Comparison of ENCODE assay signal across 8 cellular contexts in the genomic region with DNA sequence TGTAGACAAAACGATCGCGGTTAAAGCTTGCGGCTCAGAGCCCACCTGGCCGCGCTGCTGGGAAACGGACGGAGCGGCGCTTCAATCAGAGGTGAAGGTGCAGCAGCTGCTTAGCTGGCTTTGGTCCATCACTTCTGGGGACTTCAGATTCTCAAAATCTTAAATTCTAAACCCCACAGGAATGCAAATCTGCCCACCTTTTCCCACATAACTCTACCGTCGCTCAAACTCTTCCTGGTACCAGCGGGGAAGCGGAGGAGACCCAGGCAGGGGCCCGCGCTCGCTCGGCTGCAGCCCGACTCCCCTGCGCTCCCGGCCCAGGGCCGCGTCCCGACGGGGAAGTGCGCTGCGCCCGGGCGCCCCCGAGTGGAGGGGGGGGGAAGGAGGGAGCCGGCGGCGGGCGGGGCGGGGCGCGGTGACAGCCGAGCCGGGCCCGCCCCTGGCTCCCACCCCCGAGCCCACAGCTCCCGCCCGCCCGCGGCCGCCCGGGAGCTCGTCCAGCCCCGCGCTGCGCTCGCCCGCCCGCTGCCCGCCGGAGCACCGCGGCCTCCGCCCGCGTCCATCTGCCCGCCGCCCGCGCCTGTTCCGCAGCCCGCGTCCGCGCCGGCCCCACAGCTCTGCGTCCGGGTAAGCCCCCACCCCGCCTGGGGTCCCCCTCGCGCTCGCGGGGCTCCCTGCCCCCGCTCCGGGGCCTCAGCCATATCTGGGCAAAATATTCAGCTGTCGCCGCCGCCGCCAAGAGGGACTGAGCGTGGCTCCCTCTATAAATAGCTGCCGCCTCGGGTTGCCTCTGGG. TPM values are rescaled to one million over a fixed set of nuclear protein-coding genes. Genes with fewer than 3 reads are reported as not detected.
DNase-seq lines count a peak whose midpoint lies in the region; ATAC-seq and TF ChIP-seq lines count a peak whose summit lies in the region.

TSS of gene TMOD1 (plus strand) at position 490 of the 795 bp plus-strand sequence. CDS start 22,523 bp downstream, outside the sequence.

- ATAC-seq in GM19438 (IDR thresholded peaks at IDR 0.05; ENCODE audit: low read depth, unreplicated experiment) (peak; percentile 62), HG03565 (IDR thresholded peaks at IDR 0.05; ENCODE audit: unreplicated experiment) (peak; percentile 41), heart left ventricle (peak; percentile 52 to 84 (median 68))
- ATAC-seq in activated naive CD4-positive, alpha-beta T cell treated with anti-CD3 and anti-CD28 coated beads, Interleukin-2, amount 50 U/mL, for 72 hours: peak; percentile 67 to 81

- H3K36me3 ChIP-seq in PC-9 (ENCODE audit: low read depth) (no peaks in the 10 kb centered on the region), heart left ventricle (peaks cover 0 to 8% (median 2%) of the 10 kb centered on the region in 9 donors), parathyroid adenoma (ENCODE audit: control insufficient read depth, insufficient read depth, low read length) (no peaks in the 10 kb centered on the region)

- peak within 1 kb of the TSS; percentile 92 for H3K4me2 ChIP-seq in PC-9
- peak within 1 kb of the TSS; percentile 70 for H3K4me2 ChIP-seq in parathyroid adenoma (ENCODE audit: low read length)

- WGBS in heart left ventricle, 4 donors: 0 to 1% (median 1%) methylated on average over 31 to 87 of the region's 87 CpGs

- H3F3A ChIP-seq in PC-9 (ENCODE audit: insufficient read depth, low read depth): peaks cover 10% of the 10 kb centered on the region; the same call in 1 of the 2 replicates

- H3K79me2 ChIP-seq in PC-9 (ENCODE audit: low read depth): no peaks in the 10 kb centered on the region; the same call in 1 of the 2 replicates
- no peaks in the 10 kb centered on the region for H3K79me2 ChIP-seq in parathyroid adenoma

- H3K9me3 Mint-ChIP-seq in activated naive CD4-positive, alpha-beta T cell treated with anti-CD3 and anti-CD28 coated beads, Interleukin-2, amount 50 U/mL, for 72 hours: peaks cover 0 to 6% of the 10 kb centered on the region in 2 donors

- H3K4me3 ChIP-seq in PC-9 (peak within 1 kb of the TSS; percentile 93), heart left ventricle (peak within 1 kb of the TSS; percentile 62 to 96 (median 88)), parathyroid adenoma (ENCODE audit: low read depth, low read length) (peak within 1 kb of the TSS; percentile 50)

- H2AFZ ChIP-seq in PC-9: peak within 1 kb of the TSS; percentile 96
- peak within 1 kb of the TSS; percentile 84 for H2AFZ ChIP-seq in parathyroid adenoma

- CTCF ChIA-PET in PC-9 (lab: Charles Lee): interaction anchor here (0.6 to 1.2 kb wide), 8 partner anchors 10 to 414 kb away, joined by 3 to 14 read pairs (median 6); no protein-coding TSS in a partner anchor

- no peak for TF ChIP-seq CTCF in PC-9 (conservative IDR thresholded peaks at IDR 0.05)
- TF ChIP-seq CTCF in heart left ventricle (IDR thresholded peaks at IDR 0.05): peak in 8 of 12 donors; percentile 18 to 46 (median 29)
- peak; percentile 7 for TF ChIP-seq CTCF in parathyroid adenoma (IDR thresholded peaks at IDR 0.05)

- no peak for TF ChIP-seq POLR2A in heart left ventricle (IDR thresholded peaks at IDR 0.05)

- DNase-seq in COLO829 (ENCODE audit: low spot score) (peak; percentile 58), PC-9 (peak; percentile 39 to 76), heart left ventricle (peak; percentile 78 to 90 (median 81)), HPDE6-E6E7 (ENCODE audit: extremely low spot score) (no peak)
- DNase-seq in activated naive CD4-positive, alpha-beta T cell treated with anti-CD3 and anti-CD28 coated beads, Interleukin-2, amount 50 U/mL, for 72 hours (ENCODE audit: low spot score in 2 of 2): peak in 1 of 2 donors; percentile 52

- H3K9me3 ChIP-seq in PC-9 (ENCODE audit: insufficient read depth, low read depth): no peaks in the 10 kb centered on the region
- no peaks in the 10 kb centered on the region for H3K9me3 ChIP-seq in heart left ventricle
- H3K9me3 ChIP-seq in parathyroid adenoma (ENCODE audit: control insufficient read depth, low read length): no peaks in the 10 kb centered on the region

- H4K20me1 ChIP-seq in PC-9 (ENCODE audit: insufficient read depth): no peaks in the 10 kb centered on the region

- peaks cover 4% of the 10 kb centered on the region; the same call in 1 of the 2 replicates for H3K4me1 ChIP-seq in PC-9 (replicated peaks; ENCODE audit: insufficient read depth)
- peaks cover 0 to 55% (median 26%) of the 10 kb centered on the region in 12 donors for H3K4me1 ChIP-seq in heart left ventricle
- H3K4me1 ChIP-seq in parathyroid adenoma: no peaks in the 10 kb centered on the region

- peaks cover 10 to 14% of the 10 kb centered on the region in 2 donors for H3K36me3 Mint-ChIP-seq in activated naive CD4-positive, alpha-beta T cell treated with anti-CD3 and anti-CD28 coated beads, Interleukin-2, amount 50 U/mL, for 72 hours

- POLR2A ChIA-PET in PC-9 (lab: Charles Lee; ENCODE audit: unreplicated experiment): interaction anchor here (0.5 to 0.7 kb wide), 2 partner anchors 10 to 462 kb away, joined by 3 to 9 read pairs; partner anchors contain the start of gene CTSV

- no peaks in the 10 kb centered on the region for H3K9me2 ChIP-seq in PC-9 (ENCODE audit: insufficient read depth)

- no peak within 1 kb of the TSS for H3K9ac ChIP-seq in parathyroid adenoma

- intact Hi-C loops in PC-9 (cut with micrococcal nuclease; ENCODE audit: unreplicated experiment) (loop anchor here (1.0 to 5.0 kb wide), 3 partner anchors 23 to 97 kb away; no protein-coding TSS in a partner anchor), heart left ventricle (cut with DNase I) (loop anchor here in 9 of 10 donors (2.0 to 10.0 kb wide), 7 partner anchors 36 to 97 kb away; no protein-coding TSS in a partner anchor)

- H3K27ac Mint-ChIP-seq in activated naive CD4-positive, alpha-beta T cell treated with anti-CD3 and anti-CD28 coated beads, Interleukin-2, amount 50 U/mL, for 72 hours: no peak within 1 kb of the TSS

- H3K27ac ChIP-seq in PC-9 (no peak within 1 kb of the TSS), heart left ventricle (peak within 1 kb of the TSS; percentile 81 to 98 (median 93)), parathyroid adenoma (no peak within 1 kb of the TSS)

- no TSS peak for BruUV-seq in PC-9 (replicated peaks; lab: Mats Ljungman, UMichigan)

- no peaks in the 10 kb centered on the region for H3K27me3 ChIP-seq in PC-9 (ENCODE audit: insufficient read depth, low read depth)
- peaks cover 0 to 43% (median 0%) of the 10 kb centered on the region in 9 donors for H3K27me3 ChIP-seq in heart left ventricle
- H3K27me3 ChIP-seq in parathyroid adenoma (ENCODE audit: control insufficient read depth, insufficient read depth, low read length): no peaks in the 10 kb centered on the region

RNA-seq across cellular contexts. Expression of gene TMOD1, which starts in this region (rescaled TPM):
- 6.8 and 7.1 TPM in 2 replicates for total RNA-seq in PC-9 (2021)
- total RNA-seq in activated naive CD4-positive, alpha-beta T cell treated with anti-CD3 and anti-CD28 coated beads, Interleukin-2, amount 50 U/mL, for 72 hours: 1 to 10 TPM in 1 of 2 donors, under 1 TPM in 1; 0.96 to 1.5 TPM
- 100 to 1,000 TPM; 106 to 201 (median 176) TPM for total RNA-seq in heart left ventricle
- 100 to 1,000 TPM in 1 of 2 donors, 10 to 100 TPM in 1; 96.4 to 136 TPM for polyA plus RNA-seq in heart left ventricle

Comparison
In these comparisons a context has a peak if more than half of its experiments do, and no peak if none do; other contexts are left out.
1. RNA of gene TMOD1 (total RNA-seq): 106 to 201 TPM in heart left ventricle; 6.8 to 7.1 TPM in PC-9 and 0.96 to 1.5 TPM in activated naive CD4-positive, alpha-beta T cell treated with anti-CD3 and anti-CD28 coated beads, Interleukin-2, amount 50 U/mL, for 72 hours; every median in the first group is over 10 times any median in the second.
2. H3K27ac ChIP-seq: peak in heart left ventricle (12 of 12); none in PC-9 (single experiment) and parathyroid adenoma (single experiment).
3. Peak in every context shown above with its lines, with median percentiles within 50 percentile points of each other: ATAC-seq and H3K4me3 ChIP-seq.